In genomic region chr2:229342376-229342775, GRCh38 we compare ENCODE assay signal across 9 cellular contexts.
DNase-seq lines count a peak whose midpoint lies in the region; ATAC-seq and TF ChIP-seq lines count a peak whose summit lies in the region.
"Had no signal": no experiment of that assay in that cellular context is flagged by ENCODE, and none has a peak within 500 bp of the region (broad histone marks: within the 10 kb centered on the region; RNA-seq: fewer than 3 reads in every experiment).

No MANE protein-coding gene starts in this region.

- no peak for ATAC-seq in activated CD4-positive, alpha-beta T cell treated with anti-CD3 and anti-CD28 coated beads for 36 hours
- peak in 1 of 8 donors; percentile 9 for ATAC-seq in heart right ventricle
- no peak for ATAC-seq in stimulated activated naive B cell treated with anti-CD40 and anti-IgM and Interleukin-4, amounts not matched to agents 10 μg/mL and 1 μg/mL and 100 μg/mL, for 72 hours (replicated peaks)
- ATAC-seq in GM21526 (IDR thresholded peaks at IDR 0.05; ENCODE audit: low FRiP score, unreplicated experiment): no peak

- H3K9me3 ChIP-seq in heart right ventricle (peaks cover 0 to 2% (median 0%) of the 10 kb centered on the region in 11 donors), testis (no peaks in the 10 kb centered on the region)
- no peaks in the 10 kb centered on the region for H3K9me3 ChIP-seq in CD4-positive, alpha-beta memory T cell (ENCODE audit: control insufficient read depth in 1 of 2, low read length in 2 of 2)

- no peak overlapping the region for H3K27ac Mint-ChIP-seq in activated CD4-positive, alpha-beta T cell treated with anti-CD3 and anti-CD28 coated beads for 36 hours
- H3K27ac Mint-ChIP-seq in activated CD4-positive, alpha-beta T cell treated with anti-CD3 and anti-CD28 coated beads, Interleukin-2, amount 10 ng/mL, durations not matched to agents 7 days and 5 days: no peak overlapping the region
- H3K27ac Mint-ChIP-seq in stimulated activated naive B cell treated with anti-CD40 and anti-IgM and Interleukin-4, amounts not matched to agents 10 μg/mL and 1 μg/mL and 100 μg/mL, for 72 hours: no peak overlapping the region
- no peak overlapping the region for H3K27ac Mint-ChIP-seq in CD4-positive, alpha-beta memory T cell

- H3K4me1 ChIP-seq in heart right ventricle: peaks cover 0 to 7% (median 0%) of the 10 kb centered on the region in 9 donors
- H3K4me1 ChIP-seq in testis: no peaks in the 10 kb centered on the region
- H3K4me1 ChIP-seq in CD4-positive, alpha-beta memory T cell (ENCODE audit: insufficient read depth, low read length): no peaks in the 10 kb centered on the region

- no peak overlapping the region for H3K4me3 Mint-ChIP-seq in activated CD4-positive, alpha-beta T cell treated with anti-CD3 and anti-CD28 coated beads for 36 hours
- H3K4me3 Mint-ChIP-seq in activated CD4-positive, alpha-beta T cell treated with anti-CD3 and anti-CD28 coated beads, Interleukin-2, amount 10 ng/mL, durations not matched to agents 7 days and 5 days: no peak overlapping the region
- H3K4me3 Mint-ChIP-seq in stimulated activated naive B cell treated with anti-CD40 and anti-IgM and Interleukin-4, amounts not matched to agents 10 μg/mL and 1 μg/mL and 100 μg/mL, for 72 hours: no peak overlapping the region
- no peak overlapping the region for H3K4me3 Mint-ChIP-seq in CD4-positive, alpha-beta memory T cell

- H3K27me3 Mint-ChIP-seq in activated CD4-positive, alpha-beta T cell treated with anti-CD3 and anti-CD28 coated beads for 36 hours: peaks cover 1% of the 10 kb centered on the region
- H3K27me3 Mint-ChIP-seq in activated CD4-positive, alpha-beta T cell treated with anti-CD3 and anti-CD28 coated beads, Interleukin-2, amount 10 ng/mL, durations not matched to agents 7 days and 5 days: no peaks in the 10 kb centered on the region
- peaks cover 12 to 23% of the 10 kb centered on the region in 2 donors for H3K27me3 Mint-ChIP-seq in stimulated activated naive B cell treated with anti-CD40 and anti-IgM and Interleukin-4, amounts not matched to agents 10 μg/mL and 1 μg/mL and 100 μg/mL, for 72 hours
- H3K27me3 Mint-ChIP-seq in CD4-positive, alpha-beta memory T cell: peaks cover 0 to 3% of the 10 kb centered on the region in 2 donors

- POLR2A ChIA-PET in activated CD4-positive, alpha-beta T cell treated with anti-CD3 and anti-CD28 coated beads for 36 hours (lab: Charles Lee): no interaction called here
- POLR2A ChIA-PET in activated CD4-positive, alpha-beta T cell treated with anti-CD3 and anti-CD28 coated beads, Interleukin-2, amount 10 ng/mL, durations not matched to agents 7 days and 5 days (lab: Charles Lee): no interaction called here
- POLR2A ChIA-PET in CD4-positive, alpha-beta memory T cell (lab: Charles Lee; ENCODE audit: partially characterized antibody): no interaction called here

- H3K4me1 Mint-ChIP-seq in activated CD4-positive, alpha-beta T cell treated with anti-CD3 and anti-CD28 coated beads for 36 hours: no peaks in the 10 kb centered on the region
- H3K4me1 Mint-ChIP-seq in activated CD4-positive, alpha-beta T cell treated with anti-CD3 and anti-CD28 coated beads, Interleukin-2, amount 10 ng/mL, durations not matched to agents 7 days and 5 days: no peaks in the 10 kb centered on the region
- no peaks in the 10 kb centered on the region for H3K4me1 Mint-ChIP-seq in stimulated activated naive B cell treated with anti-CD40 and anti-IgM and Interleukin-4, amounts not matched to agents 10 μg/mL and 1 μg/mL and 100 μg/mL, for 72 hours
- H3K4me1 Mint-ChIP-seq in CD4-positive, alpha-beta memory T cell: no peaks in the 10 kb centered on the region

- H3K27ac ChIP-seq in heart right ventricle: no peak overlapping the region
- H3K27ac ChIP-seq in testis: no peak overlapping the region
- H3K27ac ChIP-seq in CD4-positive, alpha-beta memory T cell (ENCODE audit: low read depth, low read length): no peak overlapping the region

- H3K27me3 ChIP-seq in heart right ventricle: peaks cover 0 to 6% (median 0%) of the 10 kb centered on the region in 7 donors
- no peaks in the 10 kb centered on the region for H3K27me3 ChIP-seq in testis
- H3K27me3 ChIP-seq in CD4-positive, alpha-beta memory T cell (ENCODE audit: insufficient read depth, low read length): no peaks in the 10 kb centered on the region

- H3K36me3 Mint-ChIP-seq in activated CD4-positive, alpha-beta T cell treated with anti-CD3 and anti-CD28 coated beads for 36 hours (ENCODE audit: low read depth): no peaks in the 10 kb centered on the region
- H3K36me3 Mint-ChIP-seq in activated CD4-positive, alpha-beta T cell treated with anti-CD3 and anti-CD28 coated beads, Interleukin-2, amount 10 ng/mL, durations not matched to agents 7 days and 5 days (ENCODE audit: low read depth): no peaks in the 10 kb centered on the region
- no peaks in the 10 kb centered on the region for H3K36me3 Mint-ChIP-seq in stimulated activated naive B cell treated with anti-CD40 and anti-IgM and Interleukin-4, amounts not matched to agents 10 μg/mL and 1 μg/mL and 100 μg/mL, for 72 hours
- no peaks in the 10 kb centered on the region for H3K36me3 Mint-ChIP-seq in CD4-positive, alpha-beta memory T cell

- CTCF ChIA-PET in activated CD4-positive, alpha-beta T cell treated with anti-CD3 and anti-CD28 coated beads for 36 hours (lab: Charles Lee): interaction anchor here (1.0 kb wide), 1 partner anchor 13 kb away, joined by 3 read pairs; no protein-coding TSS in a partner anchor
- CTCF ChIA-PET in activated CD4-positive, alpha-beta T cell treated with anti-CD3 and anti-CD28 coated beads, Interleukin-2, amount 10 ng/mL, durations not matched to agents 7 days and 5 days (lab: Charles Lee): no interaction called here
- CTCF ChIA-PET in CD4-positive, alpha-beta memory T cell (lab: Charles Lee; ENCODE audit: partially characterized antibody): no interaction called here

- H3K9me3 Mint-ChIP-seq in activated CD4-positive, alpha-beta T cell treated with anti-CD3 and anti-CD28 coated beads for 36 hours (ENCODE audit: low read depth): no peaks in the 10 kb centered on the region
- H3K9me3 Mint-ChIP-seq in activated CD4-positive, alpha-beta T cell treated with anti-CD3 and anti-CD28 coated beads, Interleukin-2, amount 10 ng/mL, durations not matched to agents 7 days and 5 days: no peaks in the 10 kb centered on the region
- no peaks in the 10 kb centered on the region for H3K9me3 Mint-ChIP-seq in stimulated activated naive B cell treated with anti-CD40 and anti-IgM and Interleukin-4, amounts not matched to agents 10 μg/mL and 1 μg/mL and 100 μg/mL, for 72 hours
- H3K9me3 Mint-ChIP-seq in CD4-positive, alpha-beta memory T cell: peaks cover 0 to 4% (median 0%) of the 10 kb centered on the region in 8 donors

- intact Hi-C loops in activated CD4-positive, alpha-beta T cell treated with anti-CD3 and anti-CD28 coated beads for 36 hours (cut with DNase I, micrococcal nuclease): loop anchor here in 1 of 2 experiments (10.0 kb wide), 1 partner anchor 372 kb away; the partner anchor contains the start of gene DNER
- intact Hi-C loops in heart right ventricle (cut with DNase I) (loop anchor here in 5 of 10 donors (5.0 to 10.0 kb wide), 2 partner anchors 242 to 245 kb away; no protein-coding TSS in a partner anchor), testis (cut with DNase I; ENCODE audit: low total_unique reads) (no loop called here)
- intact Hi-C loops in CD4-positive, alpha-beta memory T cell (cut with micrococcal nuclease): no loop called here

- TF ChIP-seq CTCF in heart right ventricle (IDR thresholded peaks at IDR 0.05) (peak in 7 of 9 donors; percentile 29 to 53 (median 37)), testis (IDR thresholded peaks at IDR 0.05) (peak in 2 of 3 experiments; percentile 18 to 41)

- peak; percentile 33 for DNase-seq in activated CD4-positive, alpha-beta T cell treated with anti-CD3 and anti-CD28 coated beads for 36 hours
- no peak for DNase-seq in activated CD4-positive, alpha-beta T cell treated with anti-CD3 and anti-CD28 coated beads, Interleukin-2, amount 10 ng/mL, durations not matched to agents 7 days and 5 days
- DNase-seq in OCI-M1 (lab: John Stamatoyannopoulos, UW): peak; percentile 4
- peak; percentile 15 to 49 for DNase-seq in heart right ventricle
- DNase-seq in testis: peak; percentile 64
- no peak for DNase-seq in stimulated activated naive B cell treated with anti-CD40 and anti-IgM and Interleukin-4, amounts not matched to agents 10 μg/mL and 1 μg/mL and 100 μg/mL, for 72 hours
- DNase-seq in CD4-positive, alpha-beta memory T cell: no peak
- DNase-seq: T-helper 9 cell had no signal

- H3K36me3 ChIP-seq in heart right ventricle: no peaks in the 10 kb centered on the region
- H3K36me3 ChIP-seq in testis (ENCODE audit: low read depth, missing control alignments): no peaks in the 10 kb centered on the region
- H3K36me3 ChIP-seq in CD4-positive, alpha-beta memory T cell (ENCODE audit: insufficient read depth, low read length): no peaks in the 10 kb centered on the region

- H3K4me3 ChIP-seq in heart right ventricle: no peak overlapping the region
- no peak overlapping the region for H3K4me3 ChIP-seq in testis
- H3K4me3 ChIP-seq in CD4-positive, alpha-beta memory T cell (ENCODE audit: low read length in 2 of 2): no peak overlapping the region

- TF ChIP-seq POLR2A in testis (IDR thresholded peaks at IDR 0.05): no peak

- WGBS in heart right ventricle, 2 donors: 34 to 38% methylated on average over 4 of the region's 4 CpGs
- WGBS in testis, 2 donors: 59 to 60% methylated on average over 4 of the region's 4 CpGs

Comparison
In these comparisons a context has a peak if more than half of its experiments do, and no peak if none do; other contexts are left out.
1. DNase-seq: peak in activated CD4-positive, alpha-beta T cell treated with anti-CD3 and anti-CD28 coated beads for 36 hours (single experiment), OCI-M1 (single experiment), heart right ventricle (2 of 2) and testis (single experiment); none in activated CD4-positive, alpha-beta T cell treated with anti-CD3 and anti-CD28 coated beads, Interleukin-2, amount 10 ng/mL, durations not matched to agents 7 days and 5 days (single experiment), stimulated activated naive B cell treated with anti-CD40 and anti-IgM and Interleukin-4, amounts not matched to agents 10 μg/mL and 1 μg/mL and 100 μg/mL, for 72 hours (single experiment) and CD4-positive, alpha-beta memory T cell (0 of 5).